ENCODE assay signal across 9 cellular contexts in genomic region chr18:80088036-80088435, GRCh38.
"Had no signal": no experiment of that assay in that cellular context is flagged by ENCODE, and none has a peak within 500 bp of the region (broad histone marks: within the 10 kb centered on the region; RNA-seq: fewer than 3 reads in every experiment).

No MANE protein-coding gene starts in this region.

- DNase-seq: GM23248, GOT3, H7, KG1 had no signal

- H3K4me3 Mint-ChIP-seq: IgD-negative memory B cell had no signal

- H3K27ac Mint-ChIP-seq: IgD-negative memory B cell had no signal

- H2AFZ ChIP-seq: GM23248 had no signal

- H3K4me1 Mint-ChIP-seq: IgD-negative memory B cell had no signal

- H3K27me3 Mint-ChIP-seq: IgD-negative memory B cell had no signal

- H3K9ac ChIP-seq: GM23248 had no signal

- H3K36me3 ChIP-seq: HAP-1 had no signal

- H3K27ac ChIP-seq: GM23248, HL-60 had no signal

- H3K4me1 ChIP-seq: HAP-1 had no signal

- FAIRE-seq: HepG2 had no signal

- H3K4me3 ChIP-seq: GM23248, HAP-1 had no signal

- ATAC-seq: HCT116, HepG2 had no signal
